1 cellular context compared by ENCODE assay signal in the genomic region with DNA sequence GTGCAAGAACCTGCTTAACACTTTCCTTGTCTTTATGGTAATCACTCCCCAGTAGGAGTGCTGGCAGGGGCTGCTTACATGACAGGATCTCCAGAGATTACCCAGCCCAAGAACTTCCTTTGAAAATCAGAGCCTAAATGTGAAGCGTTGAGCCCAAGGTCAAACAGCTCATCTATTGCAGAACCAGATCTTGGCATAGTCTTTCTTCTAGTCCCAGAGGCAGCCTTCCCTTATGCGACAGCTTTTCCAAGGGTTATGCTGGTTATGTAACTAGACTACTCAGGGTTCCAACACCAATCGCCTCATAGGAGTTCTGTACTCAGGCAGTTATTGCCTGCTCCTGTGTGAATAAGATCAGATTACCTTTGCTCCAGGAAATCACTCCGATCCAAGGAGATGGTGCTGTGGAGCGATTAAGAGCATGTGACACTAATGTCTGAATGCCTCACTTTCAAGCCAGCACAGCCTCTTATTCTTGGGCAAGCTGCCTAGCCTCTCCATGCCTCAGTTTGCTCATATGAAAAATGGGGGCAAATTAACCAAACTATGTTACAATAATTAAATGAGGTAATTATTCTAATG.
TF ChIP-seq lines count a peak whose summit lies in the region.

No MANE protein-coding gene starts in this region.

TF ChIP-seq in HEK293, 187 proteins besides CTCF, POLR2A, EP300 and RAD21 (continued from another document):
- peak; percentile 71; the same call in 1 of the 2 replicates for TF ChIP-seq ZNF18 (tag by site-specific recombination; IDR thresholded peaks at IDR 0.05)
- no peak for TF ChIP-seq ZNF830 (tag by site-specific recombination; IDR thresholded peaks at IDR 0.05; ENCODE audit: low read depth)
- peak; percentile 98 for TF ChIP-seq ZNF600 (tag by site-specific recombination; IDR thresholded peaks at IDR 0.05)
- TF ChIP-seq, protein P1, sequence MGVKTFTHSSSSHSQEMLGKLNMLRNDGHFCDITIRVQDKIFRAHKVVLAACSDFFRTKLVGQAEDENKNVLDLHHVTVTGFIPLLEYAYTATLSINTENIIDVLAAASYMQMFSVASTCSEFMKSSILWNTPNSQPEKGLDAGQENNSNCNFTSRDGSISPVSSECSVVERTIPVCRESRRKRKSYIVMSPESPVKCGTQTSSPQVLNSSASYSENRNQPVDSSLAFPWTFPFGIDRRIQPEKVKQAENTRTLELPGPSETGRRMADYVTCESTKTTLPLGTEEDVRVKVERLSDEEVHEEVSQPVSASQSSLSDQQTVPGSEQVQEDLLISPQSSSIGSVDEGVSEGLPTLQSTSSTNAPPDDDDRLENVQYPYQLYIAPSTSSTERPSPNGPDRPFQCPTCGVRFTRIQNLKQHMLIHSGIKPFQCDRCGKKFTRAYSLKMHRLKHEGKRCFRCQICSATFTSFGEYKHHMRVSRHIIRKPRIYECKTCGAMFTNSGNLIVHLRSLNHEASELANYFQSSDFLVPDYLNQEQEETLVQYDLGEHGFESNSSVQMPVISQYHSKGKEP (tag by site-specific recombination; IDR thresholded peaks at IDR 0.05): peak; percentile 31; the same call in 1 of the 2 replicates
- peak; percentile 84 for TF ChIP-seq OSR2 (tag by site-specific recombination; IDR thresholded peaks at IDR 0.05)
- TF ChIP-seq ZSCAN30 (tag by site-specific recombination; IDR thresholded peaks at IDR 0.05): peak; percentile 80
- TF ChIP-seq KLF16 (tag by site-specific recombination; IDR thresholded peaks at IDR 0.05): no peak
- no peak for TF ChIP-seq ZNF394 (tag by site-specific recombination; IDR thresholded peaks at IDR 0.05; ENCODE audit: borderline replicate concordance)
- TF ChIP-seq ZNF24 (tag by site-specific recombination; IDR thresholded peaks at IDR 0.05): peak; percentile 85
- TF ChIP-seq TRIM28 (IDR thresholded peaks at IDR 0.05; ENCODE audit: borderline replicate concordance, low read length): peak; percentile 92
- 0 out of 2 replicates have a peak, but pooled peaks have one; percentile 42 for TF ChIP-seq WT1 (tag by site-specific recombination; IDR thresholded peaks at IDR 0.05)
- TF ChIP-seq ZNF132 (tag by site-specific recombination; IDR thresholded peaks at IDR 0.05; ENCODE audit: borderline replicate concordance): no peak
- TF ChIP-seq ZNF660 (tag by site-specific recombination; IDR thresholded peaks at IDR 0.05): 0 out of 2 replicates have a peak, but pooled peaks have one; percentile 17
- TF ChIP-seq, protein P2, sequence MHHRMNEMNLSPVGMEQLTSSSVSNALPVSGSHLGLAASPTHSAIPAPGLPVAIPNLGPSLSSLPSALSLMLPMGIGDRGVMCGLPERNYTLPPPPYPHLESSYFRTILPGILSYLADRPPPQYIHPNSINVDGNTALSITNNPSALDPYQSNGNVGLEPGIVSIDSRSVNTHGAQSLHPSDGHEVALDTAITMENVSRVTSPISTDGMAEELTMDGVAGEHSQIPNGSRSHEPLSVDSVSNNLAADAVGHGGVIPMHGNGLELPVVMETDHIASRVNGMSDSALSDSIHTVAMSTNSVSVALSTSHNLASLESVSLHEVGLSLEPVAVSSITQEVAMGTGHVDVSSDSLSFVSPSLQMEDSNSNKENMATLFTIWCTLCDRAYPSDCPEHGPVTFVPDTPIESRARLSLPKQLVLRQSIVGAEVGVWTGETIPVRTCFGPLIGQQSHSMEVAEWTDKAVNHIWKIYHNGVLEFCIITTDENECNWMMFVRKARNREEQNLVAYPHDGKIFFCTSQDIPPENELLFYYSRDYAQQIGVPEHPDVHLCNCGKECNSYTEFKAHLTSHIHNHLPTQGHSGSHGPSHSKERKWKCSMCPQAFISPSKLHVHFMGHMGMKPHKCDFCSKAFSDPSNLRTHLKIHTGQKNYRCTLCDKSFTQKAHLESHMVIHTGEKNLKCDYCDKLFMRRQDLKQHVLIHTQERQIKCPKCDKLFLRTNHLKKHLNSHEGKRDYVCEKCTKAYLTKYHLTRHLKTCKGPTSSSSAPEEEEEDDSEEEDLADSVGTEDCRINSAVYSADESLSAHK (tag by site-specific recombination; IDR thresholded peaks at IDR 0.05): 0 out of 2 replicates have a peak, but pooled peaks have one; percentile 34
- TF ChIP-seq ZFP37 (tag by site-specific recombination; IDR thresholded peaks at IDR 0.05): peak; percentile 53; the same call in 1 of the 2 replicates
- no peak for TF ChIP-seq ZNF174 (tag by site-specific recombination; IDR thresholded peaks at IDR 0.05)
- TF ChIP-seq SP7 (tag by site-specific recombination; IDR thresholded peaks at IDR 0.05): 0 out of 2 replicates have a peak, but pooled peaks have one; percentile 25
- TF ChIP-seq ZSCAN18 (tag by site-specific recombination; IDR thresholded peaks at IDR 0.05): no peak
- TF ChIP-seq ZFP3 (tag by site-specific recombination; IDR thresholded peaks at IDR 0.05; ENCODE audit: low read depth): peak; percentile 29; the same call in 1 of the 2 replicates
- TF ChIP-seq, protein P3, sequence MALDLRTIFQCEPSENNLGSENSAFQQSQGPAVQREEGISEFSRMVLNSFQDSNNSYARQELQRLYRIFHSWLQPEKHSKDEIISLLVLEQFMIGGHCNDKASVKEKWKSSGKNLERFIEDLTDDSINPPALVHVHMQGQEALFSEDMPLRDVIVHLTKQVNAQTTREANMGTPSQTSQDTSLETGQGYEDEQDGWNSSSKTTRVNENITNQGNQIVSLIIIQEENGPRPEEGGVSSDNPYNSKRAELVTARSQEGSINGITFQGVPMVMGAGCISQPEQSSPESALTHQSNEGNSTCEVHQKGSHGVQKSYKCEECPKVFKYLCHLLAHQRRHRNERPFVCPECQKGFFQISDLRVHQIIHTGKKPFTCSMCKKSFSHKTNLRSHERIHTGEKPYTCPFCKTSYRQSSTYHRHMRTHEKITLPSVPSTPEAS (tag by site-specific recombination; IDR thresholded peaks at IDR 0.05): no peak
- TF ChIP-seq ZXDB (tag by site-specific recombination; IDR thresholded peaks at IDR 0.05): 0 out of 2 replicates have a peak, but pooled peaks have one; percentile 45
- 0 out of 2 replicates have a peak, but pooled peaks have one; percentile 51 for TF ChIP-seq ZNF2 (tag by site-specific recombination; IDR thresholded peaks at IDR 0.05)
- TF ChIP-seq, protein P4, sequence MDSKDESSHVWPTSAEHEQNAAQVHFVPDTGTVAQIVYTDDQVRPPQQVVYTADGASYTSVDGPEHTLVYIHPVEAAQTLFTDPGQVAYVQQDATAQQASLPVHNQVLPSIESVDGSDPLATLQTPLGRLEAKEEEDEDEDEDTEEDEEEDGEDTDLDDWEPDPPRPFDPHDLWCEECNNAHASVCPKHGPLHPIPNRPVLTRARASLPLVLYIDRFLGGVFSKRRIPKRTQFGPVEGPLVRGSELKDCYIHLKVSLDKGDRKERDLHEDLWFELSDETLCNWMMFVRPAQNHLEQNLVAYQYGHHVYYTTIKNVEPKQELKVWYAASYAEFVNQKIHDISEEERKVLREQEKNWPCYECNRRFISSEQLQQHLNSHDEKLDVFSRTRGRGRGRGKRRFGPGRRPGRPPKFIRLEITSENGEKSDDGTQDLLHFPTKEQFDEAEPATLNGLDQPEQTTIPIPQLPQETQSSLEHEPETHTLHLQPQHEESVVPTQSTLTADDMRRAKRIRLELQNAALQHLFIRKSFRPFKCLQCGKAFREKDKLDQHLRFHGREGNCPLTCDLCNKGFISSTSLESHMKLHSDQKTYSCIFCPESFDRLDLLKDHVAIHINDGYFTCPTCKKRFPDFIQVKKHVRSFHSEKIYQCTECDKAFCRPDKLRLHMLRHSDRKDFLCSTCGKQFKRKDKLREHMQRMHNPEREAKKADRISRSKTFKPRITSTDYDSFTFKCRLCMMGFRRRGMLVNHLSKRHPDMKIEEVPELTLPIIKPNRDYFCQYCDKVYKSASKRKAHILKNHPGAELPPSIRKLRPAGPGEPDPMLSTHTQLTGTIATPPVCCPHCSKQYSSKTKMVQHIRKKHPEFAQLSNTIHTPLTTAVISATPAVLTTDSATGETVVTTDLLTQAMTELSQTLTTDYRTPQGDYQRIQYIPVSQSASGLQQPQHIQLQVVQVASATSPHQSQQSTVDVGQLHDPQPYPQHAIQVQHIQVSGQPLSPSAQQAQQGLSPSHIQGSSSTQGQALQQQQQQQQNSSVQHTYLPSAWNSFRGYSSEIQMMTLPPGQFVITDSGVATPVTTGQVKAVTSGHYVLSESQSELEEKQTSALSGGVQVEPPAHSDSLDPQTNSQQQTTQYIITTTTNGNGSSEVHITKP (tag by site-specific recombination; IDR thresholded peaks at IDR 0.05): 0 out of 2 replicates have a peak, but pooled peaks have one; percentile 13
- 0 out of 2 replicates have a peak, but pooled peaks have one; percentile 10 for TF ChIP-seq ZBTB6 (tag by site-specific recombination; IDR thresholded peaks at IDR 0.05)
TF ChIP-seq in HEK293: peak in this region for 27.
